ENCODE assay signal across 8 cellular contexts in the genomic region with DNA sequence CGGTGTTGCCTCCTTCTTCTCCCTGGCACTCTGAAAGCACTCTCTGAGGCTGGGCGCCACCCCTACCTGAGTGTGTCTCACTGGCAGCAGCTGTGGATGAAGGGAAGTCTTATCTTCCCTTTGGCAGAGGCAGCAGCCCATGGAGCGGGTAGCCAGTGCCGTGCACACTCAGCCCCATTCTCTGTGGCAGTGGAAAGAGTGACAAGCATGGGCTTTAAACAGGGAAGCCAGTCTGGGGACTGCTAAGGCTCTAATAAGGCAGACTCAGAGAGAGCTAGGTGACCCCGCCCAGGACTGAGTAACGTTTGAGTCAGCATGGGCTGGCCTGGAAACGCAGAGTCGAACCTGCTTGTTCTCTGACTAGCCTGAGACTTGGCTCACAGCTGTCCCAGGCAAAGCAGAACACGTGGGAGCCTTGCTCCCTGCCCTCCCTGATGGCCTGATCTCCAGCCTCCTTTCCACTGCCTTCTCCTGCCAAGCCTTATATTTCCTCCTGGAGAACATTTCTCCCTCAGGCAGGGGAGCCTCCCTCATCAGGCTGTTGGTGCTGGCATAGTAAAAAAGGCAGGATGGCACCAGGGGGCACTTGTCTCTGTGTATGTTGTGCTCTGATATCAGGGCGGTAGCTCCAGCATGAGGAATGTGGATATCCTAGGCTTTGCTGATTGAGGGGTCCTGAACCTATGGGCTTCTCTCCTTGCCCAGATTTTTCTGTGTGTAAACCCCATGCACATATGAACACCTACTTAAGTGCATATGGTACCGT.
A peak's percentile ranks its signal among the peaks of the same experiment; 100 is the strongest.
DNase-seq lines count a peak whose midpoint lies in the region; ATAC-seq and TF ChIP-seq lines count a peak whose summit lies in the region.

No MANE protein-coding gene starts in this region.

- H3K4me3 Mint-ChIP-seq in activated CD4-positive, alpha-beta memory T cell treated with anti-CD3 and anti-CD28 coated beads, Interleukin-2, amount 10 ng/mL, durations not matched to agents 7 days and 5 days = no peak overlapping the region

- WGBS in smooth muscle cell (ENCODE audit: low lambda C conversion rate) = 32% methylated on average over 11 of the region's 11 CpGs

- H3K36me3 Mint-ChIP-seq in activated CD4-positive, alpha-beta memory T cell treated with anti-CD3 and anti-CD28 coated beads, Interleukin-2, amount 10 ng/mL, durations not matched to agents 7 days and 5 days (ENCODE audit: low read depth) = no peaks in the 10 kb centered on the region

- H3K27ac Mint-ChIP-seq in activated CD4-positive, alpha-beta memory T cell treated with anti-CD3 and anti-CD28 coated beads, Interleukin-2, amount 10 ng/mL, durations not matched to agents 7 days and 5 days = no peak overlapping the region

- no peaks in the 10 kb centered on the region for H3F3A ChIP-seq in smooth muscle cell (ENCODE audit: low read depth)

- no peaks in the 10 kb centered on the region for H3K27me3 ChIP-seq in smooth muscle cell (ENCODE audit: low read depth)

- H4K20me1 ChIP-seq in smooth muscle cell (ENCODE audit: low read depth) = no peaks in the 10 kb centered on the region

- ATAC-seq in GM18519 (IDR thresholded peaks at IDR 0.05; ENCODE audit: low FRiP score, unreplicated experiment) (peak; percentile 83), HG03025 (IDR thresholded peaks at IDR 0.05; ENCODE audit: low FRiP score, unreplicated experiment) (peak; percentile 81)

- peaks cover 37% of the 10 kb centered on the region for H3K27me3 Mint-ChIP-seq in activated CD4-positive, alpha-beta memory T cell treated with anti-CD3 and anti-CD28 coated beads, Interleukin-2, amount 10 ng/mL, durations not matched to agents 7 days and 5 days

- DNase-seq in activated CD4-positive, alpha-beta memory T cell treated with anti-CD3 and anti-CD28 coated beads, Interleukin-2, amount 10 ng/mL, durations not matched to agents 7 days and 5 days = peak; percentile 66
- peak; percentile 95 to 98 for DNase-seq in foreskin fibroblast
- no peak for DNase-seq in smooth muscle cell (lab: John Stamatoyannopoulos, UW; ENCODE audit: unreplicated experiment)
- no peak for DNase-seq in inferior parietal cortex (ENCODE audit: extremely low spot score)
- no peak for DNase-seq in anterior cingulate cortex (lab: John Stamatoyannopoulos, UW)
- no peak for DNase-seq in MV-4-11 (lab: John Stamatoyannopoulos, UW)

- no peak overlapping the region for H2AFZ ChIP-seq in smooth muscle cell (ENCODE audit: low read depth)

- H3K27ac ChIP-seq in smooth muscle cell (ENCODE audit: low read depth) = peak overlapping the region; percentile 76

- H3K36me3 ChIP-seq in smooth muscle cell (ENCODE audit: low read depth) = no peaks in the 10 kb centered on the region

- peak overlapping the region; percentile 38 for H3K4me2 ChIP-seq in smooth muscle cell

- peaks cover 10% of the 10 kb centered on the region for H3K4me1 Mint-ChIP-seq in activated CD4-positive, alpha-beta memory T cell treated with anti-CD3 and anti-CD28 coated beads, Interleukin-2, amount 10 ng/mL, durations not matched to agents 7 days and 5 days

- POLR2A ChIA-PET in activated CD4-positive, alpha-beta memory T cell treated with anti-CD3 and anti-CD28 coated beads, Interleukin-2, amount 10 ng/mL, durations not matched to agents 7 days and 5 days (lab: Charles Lee) = interaction anchor here (1.5 kb wide), 1 partner anchor 52 kb away, joined by 3 read pairs; no protein-coding TSS in a partner anchor

- no peaks in the 10 kb centered on the region for H3K9me3 ChIP-seq in smooth muscle cell (replicated peaks; ENCODE audit: low read depth)

- H3K9me3 Mint-ChIP-seq in activated CD4-positive, alpha-beta memory T cell treated with anti-CD3 and anti-CD28 coated beads, Interleukin-2, amount 10 ng/mL, durations not matched to agents 7 days and 5 days = no peaks in the 10 kb centered on the region

- no peaks in the 10 kb centered on the region for H3K79me2 ChIP-seq in smooth muscle cell (ENCODE audit: low read depth)

- H3K9ac ChIP-seq in smooth muscle cell (ENCODE audit: low read depth) = peak overlapping the region; percentile 36

- H3K4me3 ChIP-seq in foreskin fibroblast (ENCODE audit: low read depth in 1 of 2, low read length in 2 of 2) (no peak overlapping the region), smooth muscle cell (no peak overlapping the region)

- peak; percentile 14 for TF ChIP-seq CTCF in foreskin fibroblast (IDR thresholded peaks at IDR 0.05; ENCODE audit: low read depth, low read length)
- no peak for TF ChIP-seq CTCF in smooth muscle cell (IDR thresholded peaks at IDR 0.05; ENCODE audit: borderline replicate concordance, insufficient read depth, poor library complexity, severe bottlenecking)

- CTCF ChIA-PET in activated CD4-positive, alpha-beta memory T cell treated with anti-CD3 and anti-CD28 coated beads, Interleukin-2, amount 10 ng/mL, durations not matched to agents 7 days and 5 days (lab: Charles Lee) = interaction anchor here (0.6 to 1.9 kb wide), 4 partner anchors 29 to 311 kb away, joined by 3 to 7 read pairs (median 5); no protein-coding TSS in a partner anchor

- H3K4me1 ChIP-seq in smooth muscle cell (ENCODE audit: low read depth) = no peaks in the 10 kb centered on the region

Comparison
In these comparisons a context has a peak if more than half of its experiments do, and no peak if none do; other contexts are left out.
1. DNase-seq: peak in activated CD4-positive, alpha-beta memory T cell treated with anti-CD3 and anti-CD28 coated beads, Interleukin-2, amount 10 ng/mL, durations not matched to agents 7 days and 5 days (single experiment) and foreskin fibroblast (2 of 2); none in smooth muscle cell (single experiment), inferior parietal cortex (single experiment), anterior cingulate cortex (0 of 58) and MV-4-11 (single experiment).